ENCODE assay signal across 1 cellular context in genomic region chr16:88651276-88651988, GRCh38.
TF ChIP-seq lines count a peak whose summit lies in the region.

No MANE protein-coding gene starts in this region.

TF ChIP-seq in endothelial cell of umbilical vein, 7 proteins besides CTCF, POLR2A, EP300 and RAD21:
- no peak for TF ChIP-seq FOS (IDR thresholded peaks at IDR 0.05; ENCODE audit: borderline replicate concordance, insufficient read depth, low read length)
- no peak for TF ChIP-seq MYC (IDR thresholded peaks at IDR 0.05; ENCODE audit: low read depth, low read length)
- TF ChIP-seq JUN (IDR thresholded peaks at IDR 0.05; ENCODE audit: borderline replicate concordance, insufficient read depth, insufficient read length, low read depth) = no peak
- TF ChIP-seq EZH2 (IDR thresholded peaks at IDR 0.05; ENCODE audit: borderline replicate concordance, low read depth, low read length, severe bottlenecking) = no peak
- no peak for TF ChIP-seq MAX (IDR thresholded peaks at IDR 0.05; ENCODE audit: insufficient read depth, insufficient read length)
- TF ChIP-seq POLR2AphosphoS5 (IDR thresholded peaks at IDR 0.05; ENCODE audit: insufficient read depth, low read depth, low read length) = no peak
- TF ChIP-seq GATA2 (IDR thresholded peaks at IDR 0.05; ENCODE audit: insufficient read depth, insufficient read length, low read depth, low read length) = no peak
